ENCODE assay signal across 27 cellular contexts in genomic region chr12:5780536-5780935, GRCh38.
"Had no signal": no experiment of that assay in that cellular context is flagged by ENCODE, and none has a peak within 500 bp of the region (broad histone marks: within the 10 kb centered on the region; RNA-seq: fewer than 3 reads in every experiment).

No MANE protein-coding gene starts in this region.

- H3K4me1 ChIP-seq: adrenal gland, ascending aorta, gastroesophageal sphincter, right lobe of liver, transverse colon had no signal

- ATAC-seq: activated CD4-positive, CD25-positive, alpha-beta regulatory T cell treated with anti-CD3 and anti-CD28 coated beads, Interleukin-2, amount 50 U/mL, for 24 hours; activated CD8-positive, alpha-beta T cell treated with anti-CD3 and anti-CD28 coated beads, Interleukin-2, amount 10 ng/mL, durations not matched to agents 7 days and 5 days; gastroesophageal sphincter; left cardiac atrium; naive thymus-derived CD8-positive, alpha-beta T cell; right lobe of liver; SK-N-SH treated with all-trans-retinoic acid at 6 μM for 48 hours; stimulated activated naive B cell treated with anti-CD40 and anti-IgM and Interleukin-4, amounts not matched to agents 10 μg/mL and 1 μg/mL and 100 μg/mL, for 72 hours had no signal

- H3K27me3 ChIP-seq: adrenal gland, ascending aorta, brain microvascular endothelial cell, gastroesophageal sphincter, ovary, right lobe of liver, transverse colon had no signal

- H3K36me3 ChIP-seq: adrenal gland, ascending aorta, brain microvascular endothelial cell, gastroesophageal sphincter, ovary, right lobe of liver, transverse colon had no signal

- H3K36me3 Mint-ChIP-seq: activated naive CD8-positive, alpha-beta T cell; mesothelial cell of epicardium; naive thymus-derived CD8-positive, alpha-beta T cell; stimulated activated naive B cell treated with anti-CD40 and anti-IgM and Interleukin-4, amounts not matched to agents 10 μg/mL and 1 μg/mL and 100 μg/mL, for 72 hours had no signal

- DNase-seq: activated CD4-positive, alpha-beta T cell treated with anti-CD3 and anti-CD28 coated beads, Interleukin-2, amount 10 ng/mL, durations not matched to agents 7 days and 5 days; activated CD8-positive, alpha-beta T cell treated with anti-CD3 and anti-CD28 coated beads, Interleukin-2, amount 10 ng/mL, durations not matched to agents 7 days and 5 days; activated naive CD4-positive, alpha-beta T cell; activated T-cell treated with anti-CD3 and anti-CD28 coated beads, Interleukin-2, amount 50 U/mL, for 24 hours; adrenal gland; brain microvascular endothelial cell; caudate nucleus; effector memory CD4-positive, alpha-beta T cell; left cardiac atrium; naive thymus-derived CD8-positive, alpha-beta T cell; ovary; right lobe of liver; small intestine; stimulated activated CD4-positive, alpha-beta T cell treated with anti-CD3 and anti-CD28 coated beads, Interleukin-15, amount 100 ng/mL, for 24 hours; stimulated activated CD8-positive, alpha-beta memory T cell treated with anti-CD3 and anti-CD28 coated beads, Interleukin-4, amount 100 ng/mL, for 48 hours; stimulated activated naive B cell treated with anti-CD40 and anti-IgM and Interleukin-4, amounts not matched to agents 10 μg/mL and 1 μg/mL and 100 μg/mL, for 72 hours; transverse colon had no signal

- H3K27ac Mint-ChIP-seq: activated CD4-positive, alpha-beta T cell treated with anti-CD3 and anti-CD28 coated beads, Interleukin-2, amount 10 ng/mL, durations not matched to agents 7 days and 5 days; activated CD8-positive, alpha-beta T cell treated with anti-CD3 and anti-CD28 coated beads, Interleukin-2, amount 10 ng/mL, durations not matched to agents 7 days and 5 days; activated naive CD8-positive, alpha-beta T cell; activated T-cell treated with anti-CD3 and anti-CD28 coated beads, Interleukin-2, amount 50 U/mL, for 24 hours; activated T-helper 2 cell treated with anti-CD3 and anti-CD28 coated beads, Interferon-gamma antibody, Interleukin-2, Interleukin-4, amounts not matched to agents 10 μg/mL and 5 μg/mL and 100 μg/mL, durations not matched to agents 14 hours and 24 hours and 36 hours; dendritic cell treated with granulocyte-macrophage colony-stimulating factor and Interleukin-4, amounts not matched to agents 40 ng/mL and 50 ng/mL, for 4 days; mesothelial cell of epicardium; naive thymus-derived CD8-positive, alpha-beta T cell; stimulated activated naive B cell treated with anti-CD40 and anti-IgM and Interleukin-4, amounts not matched to agents 10 μg/mL and 1 μg/mL and 100 μg/mL, for 72 hours; T-helper 2 cell treated with Interferon-gamma antibody and Interleukin-4, amounts not matched to agents 5 μg/mL and 100 μg/mL, for 36 hours had no signal

- H3K4me1 Mint-ChIP-seq: activated CD4-positive, alpha-beta T cell treated with anti-CD3 and anti-CD28 coated beads, Interleukin-2, amount 10 ng/mL, durations not matched to agents 7 days and 5 days; naive thymus-derived CD8-positive, alpha-beta T cell; stimulated activated naive B cell treated with anti-CD40 and anti-IgM and Interleukin-4, amounts not matched to agents 10 μg/mL and 1 μg/mL and 100 μg/mL, for 72 hours had no signal

- H3K27ac ChIP-seq: adrenal gland, ascending aorta, brain microvascular endothelial cell, gastroesophageal sphincter, ovary, right lobe of liver, transverse colon, VCaP had no signal

- H3K4me3 Mint-ChIP-seq: activated CD4-positive, alpha-beta T cell treated with anti-CD3 and anti-CD28 coated beads, Interleukin-2, amount 10 ng/mL, durations not matched to agents 7 days and 5 days; activated CD8-positive, alpha-beta T cell treated with anti-CD3 and anti-CD28 coated beads, Interleukin-2, amount 10 ng/mL, durations not matched to agents 7 days and 5 days; activated naive CD8-positive, alpha-beta T cell; activated T-cell treated with anti-CD3 and anti-CD28 coated beads, Interleukin-2, amount 50 U/mL, for 24 hours; dendritic cell treated with granulocyte-macrophage colony-stimulating factor and Interleukin-4, amounts not matched to agents 40 ng/mL and 50 ng/mL, for 4 days; mesothelial cell of epicardium; naive thymus-derived CD8-positive, alpha-beta T cell; stimulated activated naive B cell treated with anti-CD40 and anti-IgM and Interleukin-4, amounts not matched to agents 10 μg/mL and 1 μg/mL and 100 μg/mL, for 72 hours; T-helper 2 cell treated with Interferon-gamma antibody and Interleukin-4, amounts not matched to agents 5 μg/mL and 100 μg/mL, for 36 hours had no signal

- H3K4me3 ChIP-seq: adrenal gland, ascending aorta, gastroesophageal sphincter, ovary, right lobe of liver, transverse colon had no signal

- H3K9me3 ChIP-seq: adrenal gland, ascending aorta, gastroesophageal sphincter, ovary, right lobe of liver, transverse colon had no signal

- H3K9me3 Mint-ChIP-seq: activated CD4-positive, alpha-beta T cell treated with anti-CD3 and anti-CD28 coated beads, Interleukin-2, amount 10 ng/mL, durations not matched to agents 7 days and 5 days; activated T-cell treated with anti-CD3 and anti-CD28 coated beads, Interleukin-2, amount 50 U/mL, for 24 hours; activated T-helper 2 cell treated with anti-CD3 and anti-CD28 coated beads, Interferon-gamma antibody, Interleukin-2, Interleukin-4, amounts not matched to agents 10 μg/mL and 5 μg/mL and 100 μg/mL, durations not matched to agents 14 hours and 24 hours and 36 hours; dendritic cell treated with granulocyte-macrophage colony-stimulating factor and Interleukin-4, amounts not matched to agents 40 ng/mL and 50 ng/mL, for 4 days; T-helper 2 cell treated with Interferon-gamma antibody and Interleukin-4, amounts not matched to agents 5 μg/mL and 100 μg/mL, for 36 hours had no signal
